In the genomic region with DNA sequence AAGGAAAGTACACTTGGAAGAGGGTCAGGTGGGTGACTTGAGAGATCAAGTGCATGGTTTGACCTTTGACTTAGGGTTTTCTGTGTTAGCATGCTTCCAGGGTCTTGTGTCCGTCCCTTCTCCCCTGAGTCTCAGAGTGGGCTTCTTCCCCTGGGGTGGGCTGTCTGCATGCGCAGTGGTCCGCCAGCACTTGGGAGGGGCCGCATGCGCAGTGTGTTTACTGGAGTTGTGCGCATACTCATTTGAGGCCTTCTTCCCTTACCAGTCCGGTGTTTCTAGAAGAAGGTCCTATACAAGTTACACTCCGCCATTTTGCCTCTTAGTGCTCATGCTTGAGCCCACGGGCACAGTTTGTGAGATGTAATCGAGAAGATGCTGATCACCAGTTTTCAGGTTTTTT, we compare ENCODE assay signal across 18 cellular contexts.
"Had no signal": no experiment of that assay in that cellular context is flagged by ENCODE, and none has a peak within 500 bp of the region (broad histone marks: within the 10 kb centered on the region; RNA-seq: fewer than 3 reads in every experiment).

No MANE protein-coding gene starts in this region.

- H3K4me3 ChIP-seq: colonic mucosa, esophagus squamous epithelium, lung, neural progenitor cell, ovary, smooth muscle cell, suprapubic skin, tibial artery had no signal

- H3K4me1 ChIP-seq: neural progenitor cell, tibial artery had no signal

- H3K27me3 Mint-ChIP-seq: naive thymus-derived CD8-positive, alpha-beta T cell had no signal

- ATAC-seq: left colon; left ventricle myocardium superior; naive thymus-derived CD8-positive, alpha-beta T cell; right cardiac atrium; stimulated activated naive CD8-positive, alpha-beta T cell treated with anti-CD3 and anti-CD28 coated beads, Interleukin-15, Interleukin-2, amounts not matched to agents 100 U/mL and 50 U/mL, for 24 hours had no signal

- H3K27ac Mint-ChIP-seq: neural progenitor cell had no signal

- DNase-seq: colonic mucosa; dermis blood vessel endothelial cell; esophagus squamous epithelium; foreskin fibroblast; left ventricle myocardium superior; mesendoderm; naive thymus-derived CD8-positive, alpha-beta T cell; nucleus accumbens; ovary; right cardiac atrium; stimulated activated CD4-positive, alpha-beta T cell treated with anti-CD3 and anti-CD28 coated beads, Interleukin-2, amount 100 ng/mL, for 48 hours; stimulated activated naive CD8-positive, alpha-beta T cell treated with anti-CD3 and anti-CD28 coated beads, Interleukin-15, Interleukin-2, amounts not matched to agents 100 U/mL and 50 U/mL, for 24 hours had no signal

- H3K9ac ChIP-seq: neural progenitor cell had no signal

- H3K9me3 ChIP-seq: colonic mucosa, ovary, suprapubic skin, tibial artery had no signal

- H3K27me3 ChIP-seq: colonic mucosa, esophagus squamous epithelium, neural progenitor cell, ovary, suprapubic skin, tibial artery had no signal

- H3K4me3 Mint-ChIP-seq: neural progenitor cell had no signal

- H3K36me3 Mint-ChIP-seq: neural progenitor cell had no signal

- H3K27ac ChIP-seq: esophagus squamous epithelium, neural progenitor cell, ovary, suprapubic skin, tibial artery had no signal

- H3K36me3 ChIP-seq: colonic mucosa, neural progenitor cell, ovary, suprapubic skin had no signal
